Comparison of ENCODE assay signal across 26 cellular contexts in genomic region chr1:20308569-20308968, GRCh38. TPM values are rescaled to one million over a fixed set of nuclear protein-coding genes. Genes with fewer than 3 reads are reported as not detected.
A peak's percentile ranks its signal among the peaks of the same experiment; 100 is the strongest.
DNase-seq lines count a peak whose midpoint lies in the region; ATAC-seq and TF ChIP-seq lines count a peak whose summit lies in the region.
"Had no signal": no experiment of that assay in that cellular context is flagged by ENCODE, and none has a peak within 500 bp of the region (broad histone marks: within the 10 kb centered on the region; RNA-seq: fewer than 3 reads in every experiment).

No MANE protein-coding gene starts in this region.

- no peaks in the 10 kb centered on the region for H3K27me3 Mint-ChIP-seq in activated T-cell treated with anti-CD3 and anti-CD28 coated beads, Interleukin-2, amount 50 U/mL, for 4 hours (ENCODE audit: low read depth)
- H3K27me3 Mint-ChIP-seq: CD4-positive, alpha-beta T cell had no signal

- intact Hi-C loops in Right ventricle myocardium superior (cut with DNase I) = no loop called here
- intact Hi-C loops in right cardiac atrium (cut with DNase I) = no loop called here
- intact Hi-C loops in testis (cut with DNase I; ENCODE audit: low total_unique reads) = no loop called here

- H3K9me3 Mint-ChIP-seq in activated T-cell treated with anti-CD3 and anti-CD28 coated beads, Interleukin-2, amount 50 U/mL, for 4 hours = no peaks in the 10 kb centered on the region
- H3K9me3 Mint-ChIP-seq: CD4-positive, alpha-beta T cell; HFFc6 had no signal

- no peaks in the 10 kb centered on the region for H3K27me3 ChIP-seq in right cardiac atrium (ENCODE audit: control insufficient read depth, insufficient read depth)
- no peaks in the 10 kb centered on the region for H3K27me3 ChIP-seq in testis
- H3K27me3 ChIP-seq: BLaER1 had no signal

- H3K4me1 Mint-ChIP-seq in activated T-cell treated with anti-CD3 and anti-CD28 coated beads, Interleukin-2, amount 50 U/mL, for 4 hours (ENCODE audit: low read depth) = no peaks in the 10 kb centered on the region

- ATAC-seq in Right ventricle myocardium superior (ENCODE audit: poor library complexity) (peak; percentile 90), right cardiac atrium (peak; percentile 80 to 84), GM21825 (IDR thresholded peaks at IDR 0.05; ENCODE audit: unreplicated experiment) (no peak)
- no peak for ATAC-seq in activated T-cell treated with anti-CD3 and anti-CD28 coated beads, Interleukin-2, amount 50 U/mL, for 4 hours
- ATAC-seq: GM12878, Panc1 had no signal

- H3K4me3 Mint-ChIP-seq in activated T-cell treated with anti-CD3 and anti-CD28 coated beads, Interleukin-2, amount 50 U/mL, for 4 hours = no peak overlapping the region
- H3K4me3 Mint-ChIP-seq: CD4-positive, alpha-beta T cell; HFFc6 had no signal

- 26% methylated on average over 5 of the region's 5 CpGs for WGBS in right cardiac atrium
- 79 to 100% methylated on average over 1 to 5 of the region's 5 CpGs for WGBS in testis, 2 donors

- H3K36me3 Mint-ChIP-seq in activated T-cell treated with anti-CD3 and anti-CD28 coated beads, Interleukin-2, amount 50 U/mL, for 4 hours (ENCODE audit: insufficient read depth) = peaks cover under 1% of the 10 kb centered on the region

- no peak for TF ChIP-seq POLR2A in testis (IDR thresholded peaks at IDR 0.05)

- no peaks in the 10 kb centered on the region for H3K9me3 ChIP-seq in right cardiac atrium (ENCODE audit: control insufficient read depth, low read length)
- H3K9me3 ChIP-seq in testis = no peaks in the 10 kb centered on the region
- H3K9me3 ChIP-seq: BLaER1, SJCRH30 had no signal

- DNase-seq in NCI-H226 = peak; percentile 11
- peak; percentile 77 for DNase-seq in Right ventricle myocardium superior
- peak; percentile 53 to 87 (median 85) for DNase-seq in right cardiac atrium
- DNase-seq in testis = peak; percentile 21
- DNase-seq in activated T-cell treated with anti-CD3 and anti-CD28 coated beads, Interleukin-2, amount 50 U/mL, for 4 hours = no peak
- DNase-seq in NCI-H446 treated with DMSO at 0.1 percent for 48 hours (lab: John Stamatoyannopoulos, UW) = no peak
- DNase-seq: CD4-positive, alpha-beta T cell; DND-41; H7; HFFc6; KG1; NCI-H1092 treated with DMSO at 0.1 percent for 48 hours; NCI-H1436 treated with DMSO at 0.1 percent for 48 hours; NCI-H1930; NCI-H2227 treated with DMSO at 0.1 percent for 48 hours; NCI-H524; NCI-H774; NK-92 treated with Interleukin-12 subunit alpha and Interleukin-12 subunit beta, amount 100 ng/mL, for 24 hours had no signal

- H3K4me3 ChIP-seq in right cardiac atrium (ENCODE audit: low read length) (no peak overlapping the region), testis (no peak overlapping the region)
- H3K4me3 ChIP-seq: BLaER1, GM12878, SJCRH30 had no signal

- no peaks in the 10 kb centered on the region for H3K36me3 ChIP-seq in testis (ENCODE audit: low read depth, missing control alignments)
- H3K36me3 ChIP-seq: BLaER1, SJCRH30 had no signal

- H3K4me1 ChIP-seq in right cardiac atrium (ENCODE audit: control insufficient read depth, insufficient read depth, low read length) (peaks cover 3% of the 10 kb centered on the region), testis (no peaks in the 10 kb centered on the region)
- H3K4me1 ChIP-seq: BLaER1, SJCRH30 had no signal

- peak overlapping the region; percentile 46 for H3K27ac ChIP-seq in right cardiac atrium (ENCODE audit: low read length)
- H3K27ac ChIP-seq in testis = no peak overlapping the region
- H3K27ac ChIP-seq: BLaER1, HL-60, SJCRH30 had no signal

- TF ChIP-seq CTCF in testis (IDR thresholded peaks at IDR 0.05) = no peak

RNA-seq across cellular contexts. Expression of gene VWA5B1, which starts 17.9 kb away (rescaled TPM):
- total RNA-seq in Right ventricle myocardium superior = 0.13 TPM
- total RNA-seq in right cardiac atrium = under 1 TPM; 0.18 to 0.51 (median 0.25) TPM
- polyA plus RNA-seq in right cardiac atrium = 0.18 TPM
- total RNA-seq in testis = 10 to 100 TPM; 13.1 to 23.0 TPM
- polyA plus RNA-seq in testis (ENCODE audit: insufficient read depth, low read depth, low replicate concordance) = 16.2 TPM
- not detected for total RNA-seq in activated T-cell treated with anti-CD3 and anti-CD28 coated beads, Interleukin-2, amount 50 U/mL, for 4 hours
- total RNA-seq: A673, HFFc6, HT-29, SJCRH30 had no signal

Comparison
In these comparisons a context has a peak if more than half of its experiments do, and no peak if none do; other contexts are left out.
1. DNase-seq: peak in NCI-H226 (single experiment), Right ventricle myocardium superior (single experiment), right cardiac atrium (3 of 3) and testis (single experiment); none in activated T-cell treated with anti-CD3 and anti-CD28 coated beads, Interleukin-2, amount 50 U/mL, for 4 hours (single experiment) and NCI-H446 treated with DMSO at 0.1 percent for 48 hours (single experiment).
2. ATAC-seq: peak in Right ventricle myocardium superior (single experiment) and right cardiac atrium (2 of 2); none in GM21825 (single experiment) and activated T-cell treated with anti-CD3 and anti-CD28 coated beads, Interleukin-2, amount 50 U/mL, for 4 hours (0 of 2).
3. RNA of gene VWA5B1, which starts 17.9 kb away (total RNA-seq): 13.1 to 23.0 TPM in testis; 0.18 to 0.51 TPM in right cardiac atrium, 0.13 TPM in Right ventricle myocardium superior (single experiment) and not detected in activated T-cell treated with anti-CD3 and anti-CD28 coated beads, Interleukin-2, amount 50 U/mL, for 4 hours; every median in the first group is over 4 times any median in the second.